Comparison of ENCODE assay signal across 16 cellular contexts in genomic region chr9:20224756-20225155, GRCh38.
"Had no signal": no experiment of that assay in that cellular context is flagged by ENCODE, and none has a peak within 500 bp of the region (broad histone marks: within the 10 kb centered on the region; RNA-seq: fewer than 3 reads in every experiment).

No MANE protein-coding gene starts in this region.

- H3K9me3 Mint-ChIP-seq: activated naive CD8-positive, alpha-beta T cell treated with anti-CD3 and anti-CD28 coated beads, Interleukin-2, amount 50 U/mL, for 24 hours; activated T-helper 1 cell treated with anti-CD3 and anti-CD28 coated beads, Interleukin-12 subunit alpha, Interleukin-12 subunit beta, Interleukin-2, Interleukin-4 antibody, amounts not matched to agents 30 ng/mL and 10 ng/mL and 1 ng/mL, durations not matched to agents 14 hours and 24 hours and 36 hours; endodermal cell had no signal

- H3K4me3 Mint-ChIP-seq: activated naive CD8-positive, alpha-beta T cell treated with anti-CD3 and anti-CD28 coated beads, Interleukin-2, amount 50 U/mL, for 24 hours; activated T-helper 1 cell treated with anti-CD3 and anti-CD28 coated beads, Interleukin-12 subunit alpha, Interleukin-12 subunit beta, Interleukin-2, Interleukin-4 antibody, amounts not matched to agents 30 ng/mL and 10 ng/mL and 1 ng/mL, durations not matched to agents 14 hours and 24 hours and 36 hours; endodermal cell had no signal

- H3K27ac Mint-ChIP-seq: activated naive CD8-positive, alpha-beta T cell treated with anti-CD3 and anti-CD28 coated beads, Interleukin-2, amount 50 U/mL, for 24 hours; activated T-helper 1 cell treated with anti-CD3 and anti-CD28 coated beads, Interleukin-12 subunit alpha, Interleukin-12 subunit beta, Interleukin-2, Interleukin-4 antibody, amounts not matched to agents 30 ng/mL and 10 ng/mL and 1 ng/mL, durations not matched to agents 14 hours and 24 hours and 36 hours; endodermal cell had no signal

- H3K36me3 ChIP-seq: gastrocnemius medialis, left lung, thyroid gland had no signal

- ATAC-seq: activated CD4-positive, CD25-positive, alpha-beta regulatory T cell treated with anti-CD3 and anti-CD28 coated beads, Interleukin-2, amount 50 U/mL, for 24 hours; activated naive CD8-positive, alpha-beta T cell treated with anti-CD3 and anti-CD28 coated beads, Interleukin-2, amount 50 U/mL, for 24 hours; gastrocnemius medialis; left lung had no signal

- H3K27me3 Mint-ChIP-seq: activated naive CD8-positive, alpha-beta T cell treated with anti-CD3 and anti-CD28 coated beads, Interleukin-2, amount 50 U/mL, for 24 hours had no signal

- H3K27me3 ChIP-seq: gastrocnemius medialis, left lung, thyroid gland had no signal

- DNase-seq: activated CD4-positive, alpha-beta T cell treated with anti-CD3 and anti-CD28 coated beads, Interleukin-2, amount 50 U/mL, for 1 hour; activated naive CD8-positive, alpha-beta T cell treated with anti-CD3 and anti-CD28 coated beads, Interleukin-2, amount 50 U/mL, for 24 hours; anterior cingulate cortex; endodermal cell; erythroblast; gastrocnemius medialis; head of caudate nucleus; left lung; retina; stimulated activated CD4-positive, alpha-beta T cell treated with anti-CD3 and anti-CD28 coated beads, Interleukin-2, amount 100 ng/mL, for 24 hours; stimulated activated naive CD4-positive, alpha-beta T cell treated with Interleukin-2 at 50 U/mL for 16 hours; T-helper 1 cell; T1000; thyroid gland had no signal

- H3K4me3 ChIP-seq: gastrocnemius medialis, left lung, thyroid gland had no signal

- H3K4me1 ChIP-seq: gastrocnemius medialis, left lung had no signal

- H3K9me3 ChIP-seq: gastrocnemius medialis, left lung, thyroid gland had no signal

- H3K27ac ChIP-seq: gastrocnemius medialis, left lung, thyroid gland had no signal
